ENCODE assay signal across 8 cellular contexts in the genomic region with DNA sequence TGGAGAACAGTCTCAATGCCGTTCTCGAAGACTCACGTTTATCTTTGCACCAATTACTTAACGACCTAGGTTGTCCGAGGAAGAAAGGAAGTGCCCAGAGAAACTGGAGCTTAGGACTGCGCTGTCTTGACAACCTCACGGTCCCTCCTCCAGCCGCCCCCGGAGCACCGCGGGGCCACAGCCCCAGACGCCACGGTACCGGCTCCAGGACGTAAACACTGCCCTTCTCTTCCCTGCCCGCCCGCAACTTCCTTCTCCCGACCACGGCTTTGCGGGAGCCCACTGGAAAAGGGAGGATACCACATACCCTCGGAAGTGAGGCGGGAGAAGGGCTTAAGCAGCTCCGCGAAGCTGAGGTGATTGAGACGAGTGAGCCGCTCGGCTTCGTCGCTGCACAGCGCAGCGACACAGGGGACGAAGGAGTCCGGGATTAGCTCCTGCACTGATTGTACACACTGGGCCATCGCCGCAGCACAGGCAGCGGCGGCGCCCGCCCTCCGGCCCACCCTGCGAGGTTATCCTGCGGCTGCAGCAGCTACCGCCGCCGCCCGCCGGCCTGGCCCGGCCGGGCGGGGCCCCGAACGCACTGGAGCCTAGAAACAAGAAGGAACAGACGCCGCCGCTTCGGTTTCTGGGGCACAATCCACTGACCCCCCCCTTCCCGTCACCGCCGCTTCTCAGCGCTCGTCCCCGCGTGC. TPM values are rescaled to one million over a fixed set of nuclear protein-coding genes. Genes with fewer than 3 reads are reported as not detected.
DNase-seq lines count a peak whose midpoint lies in the region; ATAC-seq lines count a peak whose summit lies in the region.

No MANE protein-coding gene starts in this region.

- peak overlapping the region; percentile 97 for H3K9ac ChIP-seq in SK-N-MC (ENCODE audit: insufficient read length)

- DNase-seq in D341Med (ENCODE audit: low spot score) (peak; percentile 82), SK-N-MC (ENCODE audit: low read depth, low spot score) (no peak), cerebellar cortex (ENCODE audit: low spot score) (peak; percentile 39), left colon (peak; percentile 48 to 68), T1000 (lab: John Stamatoyannopoulos, UW) (no peak)
- peak; percentile 33 for DNase-seq in stimulated activated CD4-positive, alpha-beta T cell treated with anti-CD3 and anti-CD28 coated beads, Interleukin-4, amount 100 ng/mL, for 1 hour

- no peaks in the 10 kb centered on the region for H3K36me3 ChIP-seq in SK-N-MC (ENCODE audit: insufficient read depth, low read length)

- intact Hi-C loops in left colon (cut with DNase I, micrococcal nuclease), result loop anchor here in 1 of 2 donors (10.0 kb wide), 1 partner anchor 152 kb away; the partner anchor contains the start of gene RNF138

- peak overlapping the region; percentile 98 for H3K4me3 ChIP-seq in SK-N-MC

- no peaks in the 10 kb centered on the region for H3K9me3 ChIP-seq in SK-N-MC (ENCODE audit: low read depth, low read length)

- peak; percentile 35 for ATAC-seq in GM19452 (IDR thresholded peaks at IDR 0.05; ENCODE audit: unreplicated experiment)
- ATAC-seq in HG03469 (IDR thresholded peaks at IDR 0.05; ENCODE audit: unreplicated experiment), result peak; percentile 19
- ATAC-seq in left colon, result peak; percentile 62

- peak overlapping the region; percentile 89 for H3K27ac ChIP-seq in SK-N-MC

RNA-seq across cellular contexts. Expression of gene TRAPPC8, which starts 0.5 kb away (rescaled TPM):
- 10 to 100 TPM; 47.1 to 48.1 TPM for total RNA-seq in left colon

Comparison
In these comparisons a context has a peak if more than half of its experiments do, and no peak if none do; other contexts are left out.
1. DNase-seq: peak in D341Med (single experiment), cerebellar cortex (single experiment), left colon (2 of 2) and stimulated activated CD4-positive, alpha-beta T cell treated with anti-CD3 and anti-CD28 coated beads, Interleukin-4, amount 100 ng/mL, for 1 hour (single experiment); none in SK-N-MC (single experiment) and T1000 (single experiment).
2. Peak in every context shown above with its lines, with median percentiles within 50 percentile points of each other: ATAC-seq.